ENCODE assay signal across 7 cellular contexts in genomic region chr14:74459289-74459946, GRCh38. TPM values are rescaled to one million over a fixed set of nuclear protein-coding genes. Genes with fewer than 3 reads are reported as not detected.
DNase-seq lines count a peak whose midpoint lies in the region; ATAC-seq, FAIRE-seq and TF ChIP-seq lines count a peak whose summit lies in the region.

No MANE protein-coding gene starts in this region.

- DNase-seq in GM12892 (ENCODE audit: insufficient read length) (peak; percentile 43), fibroblast of mammary gland (ENCODE audit: low read depth) (peak; percentile 75), sciatic nerve (ENCODE audit: low spot score) (no peak), frontal cortex (ENCODE audit: low spot score in 2 of 2) (no peak)
- peak; percentile 4 to 14 for DNase-seq in activated CD4-positive, alpha-beta T cell treated with anti-CD3 and anti-CD28 coated beads, Interleukin-2, amount 50 U/mL, for 4 hours

- H3K9me3 ChIP-seq in Loucy (ENCODE audit: insufficient read depth, low read depth, low read length) = no peaks in the 10 kb centered on the region

- TF ChIP-seq POLR2A in GM12892 (IDR thresholded peaks at IDR 0.05; ENCODE audit: low read depth, low read length) = no peak

- TF ChIP-seq CTCF in Loucy (conservative IDR thresholded peaks at IDR 0.05; ENCODE audit: low read length) (peak; percentile 79), fibroblast of mammary gland (conservative IDR thresholded peaks at IDR 0.05; ENCODE audit: control insufficient read depth, insufficient read depth, low read depth, low read length) (peak; percentile 81)

- H3F3A ChIP-seq in Loucy (ENCODE audit: low read depth) = no peaks in the 10 kb centered on the region

- no peaks in the 10 kb centered on the region for H3K79me2 ChIP-seq in Loucy (ENCODE audit: insufficient read depth, low read length)

- H3K36me3 ChIP-seq in Loucy (ENCODE audit: insufficient read depth, low read length) = no peaks in the 10 kb centered on the region

- no peak overlapping the region; the same call in 1 of the 2 replicates for H2AFZ ChIP-seq in Loucy (ENCODE audit: low read length)

- H3K9me2 ChIP-seq in Loucy (replicated peaks; ENCODE audit: low read depth, low read length) = no peaks in the 10 kb centered on the region

- no peak overlapping the region for H3K9ac ChIP-seq in Loucy (ENCODE audit: low read depth, low read length, poor library complexity, severe bottlenecking)

- ATAC-seq in sciatic nerve = peak; percentile 62
- ATAC-seq in GM21360 (IDR thresholded peaks at IDR 0.05; ENCODE audit: unreplicated experiment) = no peak

- H3K4me3 ChIP-seq in Loucy (ENCODE audit: low read length, poor library complexity, severe bottlenecking) (no peak overlapping the region), fibroblast of mammary gland (ENCODE audit: control insufficient read depth, low read depth, low read length) (no peak overlapping the region)

- H3K4me1 ChIP-seq in Loucy (ENCODE audit: insufficient read depth, low read length, poor library complexity, severe bottlenecking) = no peaks in the 10 kb centered on the region

- H4K20me1 ChIP-seq in Loucy (ENCODE audit: insufficient read depth, low read length, poor library complexity, severe bottlenecking) = no peaks in the 10 kb centered on the region

- H3K4me2 ChIP-seq in Loucy (ENCODE audit: low read depth, low read length, poor library complexity, severe bottlenecking) = no peak overlapping the region

- no peak for FAIRE-seq in GM12892 (lab: Jason Lieb, UNC)
- no peak for FAIRE-seq in frontal cortex (lab: Jason Lieb, UNC)

- no peaks in the 10 kb centered on the region for H3K27me3 ChIP-seq in Loucy (ENCODE audit: insufficient read depth, low read length, poor library complexity, severe bottlenecking)

- intact Hi-C loops in sciatic nerve (cut with DNase I) = no loop called here

RNA-seq across cellular contexts. Expression of gene SYNDIG1L, which starts 33.4 kb away (rescaled TPM):
- not detected for polyA plus RNA-seq in GM12892 (2012; ENCODE audit: missing spikeins)
- 0.58 TPM for total RNA-seq in sciatic nerve
- 6.9 TPM for total RNA-seq in frontal cortex

RNA-seq across cellular contexts. Expression of gene NPC2, which starts 33.7 kb away (rescaled TPM):
- 93.2 TPM for polyA plus RNA-seq in GM12892 (2012; ENCODE audit: missing spikeins)
- total RNA-seq in sciatic nerve (258 TPM), frontal cortex (17.9 TPM)

RNA-seq across cellular contexts. Expression of gene ISCA2, which starts 34.1 kb away (rescaled TPM):
- 40.9 TPM for polyA plus RNA-seq in GM12892 (2012; ENCODE audit: missing spikeins)
- total RNA-seq in sciatic nerve (19.3 TPM), frontal cortex (17.1 TPM)

Comparison
In these comparisons a context has a peak if more than half of its experiments do, and no peak if none do; other contexts are left out.
1. DNase-seq: peak in GM12892 (single experiment), activated CD4-positive, alpha-beta T cell treated with anti-CD3 and anti-CD28 coated beads, Interleukin-2, amount 50 U/mL, for 4 hours (2 of 2) and fibroblast of mammary gland (single experiment); none in sciatic nerve (single experiment) and frontal cortex (0 of 2).
2. RNA of gene NPC2, which starts 33.7 kb away (total RNA-seq): 258 TPM in sciatic nerve (single experiment); 17.9 TPM in frontal cortex (single experiment); every median in the first group is over 10 times any median in the second.